In the genomic region with DNA sequence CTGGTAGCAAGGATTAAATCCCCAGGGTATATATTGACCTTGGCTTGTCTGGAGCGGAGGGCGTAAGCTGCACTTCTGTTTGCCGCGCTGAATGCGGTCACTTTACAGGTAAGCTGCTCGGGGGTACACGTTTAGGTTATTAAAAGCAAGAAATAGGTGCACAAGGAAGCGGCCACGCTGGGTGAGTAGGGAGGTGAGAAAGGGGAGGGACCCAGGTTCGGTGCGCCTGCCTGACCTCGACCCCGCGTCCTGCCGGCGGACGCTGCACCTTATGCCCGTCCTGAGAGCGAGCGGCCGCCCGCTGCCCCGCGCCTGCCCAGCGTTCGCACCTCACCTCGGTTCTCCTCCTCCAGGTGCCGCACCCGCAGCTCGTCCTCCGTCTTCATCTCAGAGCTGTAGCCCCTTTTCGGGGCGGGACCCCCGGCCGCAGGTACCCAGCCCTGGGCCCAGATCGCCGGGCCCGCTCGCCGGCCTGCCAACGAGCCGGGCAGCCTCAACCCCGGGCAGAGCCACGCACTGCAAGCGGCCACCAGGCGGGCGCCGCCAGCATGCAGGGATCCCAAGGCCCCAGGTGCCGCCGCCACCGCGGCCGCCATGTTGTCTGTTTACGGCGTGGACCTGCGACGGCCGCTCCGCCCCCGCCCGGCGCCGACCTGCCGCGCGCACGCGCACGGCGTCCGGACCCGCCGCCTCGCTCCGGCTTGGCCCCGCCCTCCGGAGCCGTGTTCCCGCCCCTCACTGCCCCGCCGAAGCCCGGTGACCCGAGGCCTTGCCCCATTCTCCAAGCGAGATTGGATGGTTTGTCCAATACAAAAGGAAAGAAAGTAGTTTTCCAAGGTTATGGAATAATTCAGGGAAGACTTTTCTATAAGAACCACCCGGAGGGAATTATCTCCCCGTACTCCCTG, we compare ENCODE assay signal across 1 cellular context.
TF ChIP-seq lines count a peak whose summit lies in the region.

A gene with protein sequence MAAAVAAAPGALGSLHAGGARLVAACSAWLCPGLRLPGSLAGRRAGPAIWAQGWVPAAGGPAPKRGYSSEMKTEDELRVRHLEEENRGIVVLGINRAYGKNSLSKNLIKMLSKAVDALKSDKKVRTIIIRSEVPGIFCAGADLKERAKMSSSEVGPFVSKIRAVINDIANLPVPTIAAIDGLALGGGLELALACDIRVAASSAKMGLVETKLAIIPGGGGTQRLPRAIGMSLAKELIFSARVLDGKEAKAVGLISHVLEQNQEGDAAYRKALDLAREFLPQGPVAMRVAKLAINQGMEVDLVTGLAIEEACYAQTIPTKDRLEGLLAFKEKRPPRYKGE (minus strand): TSS at position 625 of the 908 bp plus-strand sequence. CDS start 29 bp downstream, at position 596.

TF ChIP-seq in HepG2, 621 proteins besides CTCF, POLR2A, EP300 and RAD21 (continued from another document and continues in another):
- TF ChIP-seq, protein P1, sequence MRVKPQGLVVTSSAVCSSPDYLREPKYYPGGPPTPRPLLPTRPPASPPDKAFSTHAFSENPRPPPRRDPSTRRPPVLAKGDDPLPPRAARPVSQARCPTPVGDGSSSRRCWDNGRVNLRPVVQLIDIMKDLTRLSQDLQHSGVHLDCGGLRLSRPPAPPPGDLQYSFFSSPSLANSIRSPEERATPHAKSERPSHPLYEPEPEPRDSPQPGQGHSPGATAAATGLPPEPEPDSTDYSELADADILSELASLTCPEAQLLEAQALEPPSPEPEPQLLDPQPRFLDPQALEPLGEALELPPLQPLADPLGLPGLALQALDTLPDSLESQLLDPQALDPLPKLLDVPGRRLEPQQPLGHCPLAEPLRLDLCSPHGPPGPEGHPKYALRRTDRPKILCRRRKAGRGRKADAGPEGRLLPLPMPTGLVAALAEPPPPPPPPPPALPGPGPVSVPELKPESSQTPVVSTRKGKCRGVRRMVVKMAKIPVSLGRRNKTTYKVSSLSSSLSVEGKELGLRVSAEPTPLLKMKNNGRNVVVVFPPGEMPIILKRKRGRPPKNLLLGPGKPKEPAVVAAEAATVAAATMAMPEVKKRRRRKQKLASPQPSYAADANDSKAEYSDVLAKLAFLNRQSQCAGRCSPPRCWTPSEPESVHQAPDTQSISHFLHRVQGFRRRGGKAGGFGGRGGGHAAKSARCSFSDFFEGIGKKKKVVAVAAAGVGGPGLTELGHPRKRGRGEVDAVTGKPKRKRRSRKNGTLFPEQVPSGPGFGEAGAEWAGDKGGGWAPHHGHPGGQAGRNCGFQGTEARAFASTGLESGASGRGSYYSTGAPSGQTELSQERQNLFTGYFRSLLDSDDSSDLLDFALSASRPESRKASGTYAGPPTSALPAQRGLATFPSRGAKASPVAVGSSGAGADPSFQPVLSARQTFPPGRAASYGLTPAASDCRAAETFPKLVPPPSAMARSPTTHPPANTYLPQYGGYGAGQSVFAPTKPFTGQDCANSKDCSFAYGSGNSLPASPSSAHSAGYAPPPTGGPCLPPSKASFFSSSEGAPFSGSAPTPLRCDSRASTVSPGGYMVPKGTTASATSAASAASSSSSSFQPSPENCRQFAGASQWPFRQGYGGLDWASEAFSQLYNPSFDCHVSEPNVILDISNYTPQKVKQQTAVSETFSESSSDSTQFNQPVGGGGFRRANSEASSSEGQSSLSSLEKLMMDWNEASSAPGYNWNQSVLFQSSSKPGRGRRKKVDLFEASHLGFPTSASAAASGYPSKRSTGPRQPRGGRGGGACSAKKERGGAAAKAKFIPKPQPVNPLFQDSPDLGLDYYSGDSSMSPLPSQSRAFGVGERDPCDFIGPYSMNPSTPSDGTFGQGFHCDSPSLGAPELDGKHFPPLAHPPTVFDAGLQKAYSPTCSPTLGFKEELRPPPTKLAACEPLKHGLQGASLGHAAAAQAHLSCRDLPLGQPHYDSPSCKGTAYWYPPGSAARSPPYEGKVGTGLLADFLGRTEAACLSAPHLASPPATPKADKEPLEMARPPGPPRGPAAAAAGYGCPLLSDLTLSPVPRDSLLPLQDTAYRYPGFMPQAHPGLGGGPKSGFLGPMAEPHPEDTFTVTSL (CRISPR knock-in tag; IDR thresholded peaks at IDR 0.05; ENCODE audit: borderline replicate concordance) = no peak
- TF ChIP-seq, protein P2, sequence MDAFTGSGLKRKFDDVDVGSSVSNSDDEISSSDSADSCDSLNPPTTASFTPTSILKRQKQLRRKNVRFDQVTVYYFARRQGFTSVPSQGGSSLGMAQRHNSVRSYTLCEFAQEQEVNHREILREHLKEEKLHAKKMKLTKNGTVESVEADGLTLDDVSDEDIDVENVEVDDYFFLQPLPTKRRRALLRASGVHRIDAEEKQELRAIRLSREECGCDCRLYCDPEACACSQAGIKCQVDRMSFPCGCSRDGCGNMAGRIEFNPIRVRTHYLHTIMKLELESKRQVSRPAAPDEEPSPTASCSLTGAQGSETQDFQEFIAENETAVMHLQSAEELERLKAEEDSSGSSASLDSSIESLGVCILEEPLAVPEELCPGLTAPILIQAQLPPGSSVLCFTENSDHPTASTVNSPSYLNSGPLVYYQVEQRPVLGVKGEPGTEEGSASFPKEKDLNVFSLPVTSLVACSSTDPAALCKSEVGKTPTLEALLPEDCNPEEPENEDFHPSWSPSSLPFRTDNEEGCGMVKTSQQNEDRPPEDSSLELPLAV (CRISPR knock-in tag; conservative IDR thresholded peaks at IDR 0.05; ENCODE audit: low read depth) = no peak
- TF ChIP-seq, protein P3, sequence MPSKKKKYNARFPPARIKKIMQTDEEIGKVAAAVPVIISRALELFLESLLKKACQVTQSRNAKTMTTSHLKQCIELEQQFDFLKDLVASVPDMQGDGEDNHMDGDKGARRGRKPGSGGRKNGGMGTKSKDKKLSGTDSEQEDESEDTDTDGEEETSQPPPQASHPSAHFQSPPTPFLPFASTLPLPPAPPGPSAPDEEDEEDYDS (CRISPR knock-in tag; IDR thresholded peaks at IDR 0.05) = no peak
- no peak for TF ChIP-seq ZNF317 (CRISPR knock-in tag; IDR thresholded peaks at IDR 0.05)
- TF ChIP-seq FOXK1 (CRISPR knock-in tag; IDR thresholded peaks at IDR 0.05; ENCODE audit: borderline replicate concordance, low read depth) = peak; percentile 36; the same call in 1 of the 2 replicates
- peak; percentile 25; the same call in 1 of the 2 replicates for TF ChIP-seq ZSCAN21 (CRISPR knock-in tag; IDR thresholded peaks at IDR 0.05; ENCODE audit: borderline replicate concordance)
- TF ChIP-seq ZNF746 (CRISPR knock-in tag; IDR thresholded peaks at IDR 0.05) = peak; percentile 25; the same call in 1 of the 2 replicates
- TF ChIP-seq SOX6 (IDR thresholded peaks at IDR 0.05) = no peak
- no peak; the same call in 1 of the 2 replicates for TF ChIP-seq SOX6 (CRISPR knock-in tag; IDR thresholded peaks at IDR 0.05)
- TF ChIP-seq NR3C1 (CRISPR knock-in tag; IDR thresholded peaks at IDR 0.05) = no peak
- TF ChIP-seq, protein P4, sequence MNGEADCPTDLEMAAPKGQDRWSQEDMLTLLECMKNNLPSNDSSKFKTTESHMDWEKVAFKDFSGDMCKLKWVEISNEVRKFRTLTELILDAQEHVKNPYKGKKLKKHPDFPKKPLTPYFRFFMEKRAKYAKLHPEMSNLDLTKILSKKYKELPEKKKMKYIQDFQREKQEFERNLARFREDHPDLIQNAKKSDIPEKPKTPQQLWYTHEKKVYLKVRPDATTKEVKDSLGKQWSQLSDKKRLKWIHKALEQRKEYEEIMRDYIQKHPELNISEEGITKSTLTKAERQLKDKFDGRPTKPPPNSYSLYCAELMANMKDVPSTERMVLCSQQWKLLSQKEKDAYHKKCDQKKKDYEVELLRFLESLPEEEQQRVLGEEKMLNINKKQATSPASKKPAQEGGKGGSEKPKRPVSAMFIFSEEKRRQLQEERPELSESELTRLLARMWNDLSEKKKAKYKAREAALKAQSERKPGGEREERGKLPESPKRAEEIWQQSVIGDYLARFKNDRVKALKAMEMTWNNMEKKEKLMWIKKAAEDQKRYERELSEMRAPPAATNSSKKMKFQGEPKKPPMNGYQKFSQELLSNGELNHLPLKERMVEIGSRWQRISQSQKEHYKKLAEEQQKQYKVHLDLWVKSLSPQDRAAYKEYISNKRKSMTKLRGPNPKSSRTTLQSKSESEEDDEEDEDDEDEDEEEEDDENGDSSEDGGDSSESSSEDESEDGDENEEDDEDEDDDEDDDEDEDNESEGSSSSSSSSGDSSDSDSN (CRISPR knock-in tag; IDR thresholded peaks at IDR 0.05) = peak; percentile 66; the same call in 1 of the 2 replicates
- TF ChIP-seq ZFP36L1 (CRISPR knock-in tag; IDR thresholded peaks at IDR 0.05) = no peak
- TF ChIP-seq SRSF9 (IDR thresholded peaks at IDR 0.05; ENCODE audit: borderline replicate concordance, insufficient read depth, low read depth, low read length, poor library complexity, severe bottlenecking) = no peak
- TF ChIP-seq, protein P5, sequence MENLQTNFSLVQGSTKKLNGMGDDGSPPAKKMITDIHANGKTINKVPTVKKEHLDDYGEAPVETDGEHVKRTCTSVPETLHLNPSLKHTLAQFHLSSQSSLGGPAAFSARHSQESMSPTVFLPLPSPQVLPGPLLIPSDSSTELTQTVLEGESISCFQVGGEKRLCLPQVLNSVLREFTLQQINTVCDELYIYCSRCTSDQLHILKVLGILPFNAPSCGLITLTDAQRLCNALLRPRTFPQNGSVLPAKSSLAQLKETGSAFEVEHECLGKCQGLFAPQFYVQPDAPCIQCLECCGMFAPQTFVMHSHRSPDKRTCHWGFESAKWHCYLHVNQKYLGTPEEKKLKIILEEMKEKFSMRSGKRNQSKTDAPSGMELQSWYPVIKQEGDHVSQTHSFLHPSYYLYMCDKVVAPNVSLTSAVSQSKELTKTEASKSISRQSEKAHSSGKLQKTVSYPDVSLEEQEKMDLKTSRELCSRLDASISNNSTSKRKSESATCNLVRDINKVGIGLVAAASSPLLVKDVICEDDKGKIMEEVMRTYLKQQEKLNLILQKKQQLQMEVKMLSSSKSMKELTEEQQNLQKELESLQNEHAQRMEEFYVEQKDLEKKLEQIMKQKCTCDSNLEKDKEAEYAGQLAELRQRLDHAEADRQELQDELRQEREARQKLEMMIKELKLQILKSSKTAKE (CRISPR knock-in tag; IDR thresholded peaks at IDR 0.05; ENCODE audit: borderline replicate concordance) = no peak
- no peak for TF ChIP-seq MATR3 (CRISPR knock-in tag; IDR thresholded peaks at IDR 0.05)
- peak; percentile 57; the same call in 1 of the 2 replicates for TF ChIP-seq KLF12 (CRISPR knock-in tag; IDR thresholded peaks at IDR 0.05; ENCODE audit: borderline replicate concordance)
- no peak; the same call in none of the 2 replicates for TF ChIP-seq BRCA1 (CRISPR knock-in tag; IDR thresholded peaks at IDR 0.05)
- no peak for TF ChIP-seq ZNF569 (CRISPR knock-in tag; IDR thresholded peaks at IDR 0.05; ENCODE audit: borderline replicate concordance)
- TF ChIP-seq, protein P6, sequence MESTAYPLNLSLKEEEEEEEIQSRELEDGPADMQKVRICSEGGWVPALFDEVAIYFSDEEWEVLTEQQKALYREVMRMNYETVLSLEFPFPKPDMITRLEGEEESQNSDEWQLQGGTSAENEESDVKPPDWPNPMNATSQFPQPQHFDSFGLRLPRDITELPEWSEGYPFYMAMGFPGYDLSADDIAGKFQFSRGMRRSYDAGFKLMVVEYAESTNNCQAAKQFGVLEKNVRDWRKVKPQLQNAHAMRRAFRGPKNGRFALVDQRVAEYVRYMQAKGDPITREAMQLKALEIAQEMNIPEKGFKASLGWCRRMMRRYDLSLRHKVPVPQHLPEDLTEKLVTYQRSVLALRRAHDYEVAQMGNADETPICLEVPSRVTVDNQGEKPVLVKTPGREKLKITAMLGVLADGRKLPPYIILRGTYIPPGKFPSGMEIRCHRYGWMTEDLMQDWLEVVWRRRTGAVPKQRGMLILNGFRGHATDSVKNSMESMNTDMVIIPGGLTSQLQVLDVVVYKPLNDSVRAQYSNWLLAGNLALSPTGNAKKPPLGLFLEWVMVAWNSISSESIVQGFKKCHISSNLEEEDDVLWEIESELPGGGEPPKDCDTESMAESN (CRISPR knock-in tag; conservative IDR thresholded peaks at IDR 0.05) = peak; percentile 60; the same call in 1 of the 2 replicates
- TF ChIP-seq, protein P7, sequence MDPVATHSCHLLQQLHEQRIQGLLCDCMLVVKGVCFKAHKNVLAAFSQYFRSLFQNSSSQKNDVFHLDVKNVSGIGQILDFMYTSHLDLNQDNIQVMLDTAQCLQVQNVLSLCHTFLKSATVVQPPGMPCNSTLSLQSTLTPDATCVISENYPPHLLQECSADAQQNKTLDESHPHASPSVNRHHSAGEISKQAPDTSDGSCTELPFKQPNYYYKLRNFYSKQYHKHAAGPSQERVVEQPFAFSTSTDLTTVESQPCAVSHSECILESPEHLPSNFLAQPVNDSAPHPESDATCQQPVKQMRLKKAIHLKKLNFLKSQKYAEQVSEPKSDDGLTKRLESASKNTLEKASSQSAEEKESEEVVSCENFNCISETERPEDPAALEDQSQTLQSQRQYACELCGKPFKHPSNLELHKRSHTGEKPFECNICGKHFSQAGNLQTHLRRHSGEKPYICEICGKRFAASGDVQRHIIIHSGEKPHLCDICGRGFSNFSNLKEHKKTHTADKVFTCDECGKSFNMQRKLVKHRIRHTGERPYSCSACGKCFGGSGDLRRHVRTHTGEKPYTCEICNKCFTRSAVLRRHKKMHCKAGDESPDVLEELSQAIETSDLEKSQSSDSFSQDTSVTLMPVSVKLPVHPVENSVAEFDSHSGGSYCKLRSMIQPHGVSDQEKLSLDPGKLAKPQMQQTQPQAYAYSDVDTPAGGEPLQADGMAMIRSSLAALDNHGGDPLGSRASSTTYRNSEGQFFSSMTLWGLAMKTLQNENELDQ (CRISPR knock-in tag; IDR thresholded peaks at IDR 0.05; ENCODE audit: borderline replicate concordance) = no peak
- no peak for TF ChIP-seq HNF4G (IDR thresholded peaks at IDR 0.05; ENCODE audit: borderline replicate concordance, low read depth, low read length)
- TF ChIP-seq HNF4G (CRISPR knock-in tag; IDR thresholded peaks at IDR 0.05; ENCODE audit: borderline replicate concordance, low read depth) = no peak
